8 cellular contexts compared by ENCODE assay signal in genomic region chr14:105480165-105480564, GRCh38. TPM values are rescaled to one million over a fixed set of nuclear protein-coding genes. Genes with fewer than 3 reads are reported as not detected.
DNase-seq lines count a peak whose midpoint lies in the region; ATAC-seq, FAIRE-seq and TF ChIP-seq lines count a peak whose summit lies in the region.

No MANE protein-coding gene starts in this region.

- H3K9me3 ChIP-seq in ascending aorta: no peaks in the 10 kb centered on the region
- no peaks in the 10 kb centered on the region for H3K9me3 ChIP-seq in lung (ENCODE audit: control insufficient read depth in 2 of 2, insufficient read depth in 1 of 2, low read length in 1 of 2)
- no peaks in the 10 kb centered on the region for H3K9me3 ChIP-seq in tibial artery

- peaks cover 2% of the 10 kb centered on the region for H3K36me3 Mint-ChIP-seq in activated naive CD4-positive, alpha-beta T cell treated with anti-CD3 and anti-CD28 coated beads, Interleukin-2, amount 10 ng/mL, durations not matched to agents 7 days and 5 days

- H3K4me1 ChIP-seq in ascending aorta (peaks cover 29 to 61% of the 10 kb centered on the region in 2 donors), lung (ENCODE audit: control insufficient read depth in 2 of 2, insufficient read depth in 2 of 2, low read length in 2 of 2) (peaks cover 4 to 25% of the 10 kb centered on the region in 2 donors), tibial artery (peaks cover 32 to 92% (median 83%) of the 10 kb centered on the region in 4 donors)

- H3K4me3 ChIP-seq in ascending aorta (no peak overlapping the region), lung (no peak overlapping the region), tibial artery (peak overlapping the region in 1 of 2 donors; percentile 2)

- CTCF ChIA-PET in activated naive CD4-positive, alpha-beta T cell treated with anti-CD3 and anti-CD28 coated beads, Interleukin-2, amount 10 ng/mL, durations not matched to agents 7 days and 5 days (lab: Charles Lee): interaction anchor here (0.7 to 2.7 kb wide), 9 partner anchors 9 to 109 kb away, joined by 3 to 97 read pairs (median 6); partner anchors contain the start of gene TEDC1

- peak overlapping the region; percentile 87 for H3K27ac Mint-ChIP-seq in activated naive CD4-positive, alpha-beta T cell treated with anti-CD3 and anti-CD28 coated beads, Interleukin-2, amount 10 ng/mL, durations not matched to agents 7 days and 5 days

- H3K36me3 ChIP-seq in ascending aorta: peaks cover 17 to 19% of the 10 kb centered on the region in 2 donors
- H3K36me3 ChIP-seq in lung (ENCODE audit: control insufficient read depth in 2 of 2, insufficient read depth in 2 of 2, low read length in 2 of 2): peaks cover 0 to 8% of the 10 kb centered on the region in 2 donors
- H3K36me3 ChIP-seq in tibial artery: peaks cover 6 to 23% (median 14%) of the 10 kb centered on the region in 3 donors

- H3K27me3 Mint-ChIP-seq in activated naive CD4-positive, alpha-beta T cell treated with anti-CD3 and anti-CD28 coated beads, Interleukin-2, amount 10 ng/mL, durations not matched to agents 7 days and 5 days: peaks cover 68% of the 10 kb centered on the region

- no peak for ATAC-seq in lung (ENCODE audit: insufficient read depth, low FRiP score)
- ATAC-seq in HG02938 (IDR thresholded peaks at IDR 0.05; ENCODE audit: unreplicated experiment): no peak

- H3K27me3 ChIP-seq in ascending aorta: no peaks in the 10 kb centered on the region
- H3K27me3 ChIP-seq in lung (ENCODE audit: control insufficient read depth, insufficient read depth): no peaks in the 10 kb centered on the region
- no peaks in the 10 kb centered on the region for H3K27me3 ChIP-seq in tibial artery

- 75% methylated on average over 8 of the region's 8 CpGs for WGBS in lung, 2 donors

- H3K4me1 Mint-ChIP-seq in activated naive CD4-positive, alpha-beta T cell treated with anti-CD3 and anti-CD28 coated beads, Interleukin-2, amount 10 ng/mL, durations not matched to agents 7 days and 5 days: peaks cover 47% of the 10 kb centered on the region

- intact Hi-C loops in ascending aorta (cut with DNase I) (loop anchor here (2.0 to 10.0 kb wide), 4 partner anchors 61 to 795 kb away; partner anchors contain the start of genes CDCA4, INF2 and MTA1), tibial artery (cut with DNase I; ENCODE audit: low total_unique reads) (no loop called here)

- H3K27ac ChIP-seq in ascending aorta: peak overlapping the region; percentile 89 to 99
- peak overlapping the region; percentile 67 to 74 for H3K27ac ChIP-seq in lung (ENCODE audit: low read depth in 1 of 2, low read length in 1 of 2)
- peak overlapping the region; percentile 97 to 98 for H3K27ac ChIP-seq in tibial artery

- DNase-seq in activated naive CD4-positive, alpha-beta T cell treated with anti-CD3 and anti-CD28 coated beads, Interleukin-2, amount 10 ng/mL, durations not matched to agents 7 days and 5 days: no peak
- DNase-seq in activated naive CD4-positive, alpha-beta T cell treated with Interleukin-2 at 50 U/mL for 16 hours: no peak
- DNase-seq in ascending aorta (ENCODE audit: low spot score in 2 of 2) (no peak), lung (ENCODE audit: low spot score) (no peak), tibial artery (peak in 1 of 2 donors; percentile 73), NCI-H82 treated with DMSO at 0.1 percent for 48 hours (lab: John Stamatoyannopoulos, UW; ENCODE audit: unreplicated experiment) (no peak), GM12892 (ENCODE audit: insufficient read length) (no peak)

- no peak for TF ChIP-seq POLR2A in GM12892 (IDR thresholded peaks at IDR 0.05; ENCODE audit: low read depth, low read length)

- TF ChIP-seq CTCF in ascending aorta (IDR thresholded peaks at IDR 0.05): no peak
- no peak for TF ChIP-seq CTCF in lung (IDR thresholded peaks at IDR 0.05; ENCODE audit: control extremely low read depth, extremely low read depth)
- no peak for TF ChIP-seq CTCF in tibial artery (IDR thresholded peaks at IDR 0.05)

- no peak overlapping the region for H3K4me3 Mint-ChIP-seq in activated naive CD4-positive, alpha-beta T cell treated with anti-CD3 and anti-CD28 coated beads, Interleukin-2, amount 10 ng/mL, durations not matched to agents 7 days and 5 days

- H3K9me3 Mint-ChIP-seq in activated naive CD4-positive, alpha-beta T cell treated with anti-CD3 and anti-CD28 coated beads, Interleukin-2, amount 10 ng/mL, durations not matched to agents 7 days and 5 days: no peaks in the 10 kb centered on the region

- no peak for FAIRE-seq in GM12892 (lab: Jason Lieb, UNC)

RNA-seq across cellular contexts. Expression of gene CRIP2, which starts 5.5 kb away (rescaled TPM):
- total RNA-seq in ascending aorta (665 TPM), lung (100 to 1,000 TPM; 135 to 267 TPM)
- polyA plus RNA-seq in lung: 100 to 1,000 TPM; 194 to 216 TPM
- not detected for polyA plus RNA-seq in GM12892 (2012; ENCODE audit: missing spikeins)

RNA-seq across cellular contexts. Expression of gene CRIP1, which starts 6.5 kb away (rescaled TPM):
- total RNA-seq in ascending aorta: 106 TPM
- total RNA-seq in lung: 100 to 1,000 TPM in 1 of 2 donors, 10 to 100 TPM in 1; 72.8 to 422 TPM
- 100 to 1,000 TPM; 181 to 465 TPM for polyA plus RNA-seq in lung
- 378 TPM for polyA plus RNA-seq in GM12892 (2012; ENCODE audit: missing spikeins)

RNA-seq across cellular contexts. Expression of gene TEDC1, which starts 10.9 kb away (rescaled TPM):
- total RNA-seq in ascending aorta (12.7 TPM), lung (10 to 100 TPM in 1 of 2 donors, 1 to 10 TPM in 1; 5.8 to 20.8 TPM)
- 10 to 100 TPM; 12.8 to 16.0 TPM for polyA plus RNA-seq in lung
- 2.0 TPM for polyA plus RNA-seq in GM12892 (2012; ENCODE audit: missing spikeins)

RNA-seq across cellular contexts. Expression of gene TMEM121, which starts 46.2 kb away (rescaled TPM):
- total RNA-seq in ascending aorta (34.6 TPM), lung (1 to 10 TPM; 3.0 to 5.4 TPM)
- polyA plus RNA-seq in lung: 1 to 10 TPM; 1.1 to 2.6 TPM
- not detected for polyA plus RNA-seq in GM12892 (2012; ENCODE audit: missing spikeins)
